Comparison of ENCODE assay signal across 8 cellular contexts in the genomic region with DNA sequence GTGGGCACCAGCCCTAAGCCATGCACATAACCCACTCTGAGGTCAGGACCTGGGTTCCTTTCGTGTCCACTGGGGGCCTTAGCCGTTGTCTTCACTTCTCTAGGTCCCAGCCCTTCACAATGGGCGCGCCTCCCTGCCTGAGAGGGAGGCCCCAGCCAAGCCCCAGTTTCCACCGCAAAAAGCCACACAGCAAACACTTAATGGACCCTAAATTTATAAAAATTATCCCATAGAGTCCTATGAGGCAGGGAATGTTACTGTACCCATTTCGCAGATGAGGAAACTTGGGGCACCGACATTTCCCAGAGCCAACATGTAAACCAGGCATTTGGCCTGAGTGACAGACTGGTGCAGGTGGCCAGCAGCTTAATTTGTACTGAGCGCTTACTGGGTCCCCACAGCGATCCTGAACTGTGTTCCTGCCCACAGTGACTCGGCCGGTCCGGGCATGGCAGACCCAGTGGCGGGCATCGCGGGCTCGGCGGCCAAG. TPM values are rescaled to one million over a fixed set of nuclear protein-coding genes. Genes with fewer than 3 reads are reported as not detected.
DNase-seq lines count a peak whose midpoint lies in the region; ATAC-seq and TF ChIP-seq lines count a peak whose summit lies in the region.

No MANE protein-coding gene starts in this region.

- peaks cover 11% of the 10 kb centered on the region for H3K27me3 ChIP-seq in DND-41 (ENCODE audit: insufficient read depth, low read length, poor library complexity)
- no peaks in the 10 kb centered on the region for H3K27me3 ChIP-seq in SJSA1 (replicated peaks)

- peak overlapping the region; percentile 81 for H3K4me3 Mint-ChIP-seq in progenitor cell of endocrine pancreas (ENCODE audit: low read depth)

- 0 out of 2 replicates have a peak, but pooled peaks cover 7% of the 10 kb centered on the region for H4K20me1 ChIP-seq in DND-41 (ENCODE audit: insufficient read depth, low read length)

- peak overlapping the region in 1 of 2 experiments; percentile 68; a peak in 2 of 4 replicates for H3K4me3 ChIP-seq in DND-41 (ENCODE audit: low read depth in 1 of 2, low read length in 2 of 2)
- peak overlapping the region; percentile 68 for H3K4me3 ChIP-seq in SJSA1
- H3K4me3 ChIP-seq in fibroblast of mammary gland (ENCODE audit: control insufficient read depth, low read depth, low read length) = peak overlapping the region; percentile 72

- H3K79me2 ChIP-seq in DND-41 (ENCODE audit: insufficient read depth, low read length) = no peaks in the 10 kb centered on the region

- peak overlapping the region; percentile 86 for H3K27ac Mint-ChIP-seq in progenitor cell of endocrine pancreas

- peak overlapping the region; percentile 43; the same call in 1 of the 2 replicates for H3K9ac ChIP-seq in DND-41 (ENCODE audit: low read depth, low read length)

- H2AFZ ChIP-seq in DND-41 (ENCODE audit: low read depth, low read length) = no peak overlapping the region

- DNase-seq in DND-41 (no peak), SJSA1 (ENCODE audit: low read depth in 1 of 2, low spot score in 2 of 2) (no peak), fibroblast of mammary gland (ENCODE audit: low read depth) (no peak), progenitor cell of endocrine pancreas (ENCODE audit: low spot score, unreplicated experiment) (no peak), NCI-H2196 (lab: John Stamatoyannopoulos, UW; ENCODE audit: unreplicated experiment) (no peak), amniotic stem cell (lab: John Stamatoyannopoulos, UW) (no peak), anterior cingulate cortex (lab: John Stamatoyannopoulos, UW) (no peak)

- H3K4me2 ChIP-seq in DND-41 (ENCODE audit: insufficient read depth, low read length) = peak overlapping the region; percentile 77

- TF ChIP-seq CTCF in DND-41 (IDR thresholded peaks at IDR 0.05; ENCODE audit: borderline replicate concordance, extremely low read depth, low read length, poor library complexity, severe bottlenecking) (no peak), fibroblast of mammary gland (conservative IDR thresholded peaks at IDR 0.05; ENCODE audit: control insufficient read depth, insufficient read depth, low read depth, low read length) (no peak), progenitor cell of endocrine pancreas (IDR thresholded peaks at IDR 0.05; ENCODE audit: unreplicated experiment) (no peak)

- H3K36me3 ChIP-seq in DND-41 (ENCODE audit: insufficient read depth, low read length) (no peaks in the 10 kb centered on the region), SJSA1 (peaks cover 21% of the 10 kb centered on the region)

- H3K36me3 Mint-ChIP-seq in progenitor cell of endocrine pancreas (ENCODE audit: insufficient read depth) = no peaks in the 10 kb centered on the region

- H3K9me3 Mint-ChIP-seq in progenitor cell of endocrine pancreas (ENCODE audit: low read depth) = no peaks in the 10 kb centered on the region

- H3K27me3 Mint-ChIP-seq in progenitor cell of endocrine pancreas = peaks cover 5% of the 10 kb centered on the region

- no peak overlapping the region for H3K27ac ChIP-seq in DND-41 (ENCODE audit: low read length)
- peak overlapping the region; percentile 67; the same call in 1 of the 2 replicates for H3K27ac ChIP-seq in SJSA1

- no peaks in the 10 kb centered on the region for H3K9me3 ChIP-seq in DND-41 (ENCODE audit: insufficient read depth, low read length, severe bottlenecking)
- H3K9me3 ChIP-seq in SJSA1 (replicated peaks) = no peaks in the 10 kb centered on the region

- ATAC-seq in DND-41 (ENCODE audit: insufficient read depth, low read depth) = no peak
- ATAC-seq in GM18873 (IDR thresholded peaks at IDR 0.05; ENCODE audit: low FRiP score, unreplicated experiment) = no peak

- H3K4me1 Mint-ChIP-seq in progenitor cell of endocrine pancreas (ENCODE audit: low read depth) = peaks cover 3% of the 10 kb centered on the region

- H3K4me1 ChIP-seq in DND-41 (ENCODE audit: insufficient read depth, low read length) (peaks cover 18% of the 10 kb centered on the region), SJSA1 (replicated peaks) (peaks cover 30% of the 10 kb centered on the region)

RNA-seq across cellular contexts. Expression of a gene that starts 1.3 kb away (rescaled TPM):
- total RNA-seq in SJSA1 (2014; rRNA removed; shearing (Covaris generic)) = 10.4 and 12.5 TPM in 2 replicates
- 10.6 and 11.5 TPM in 2 replicates for total RNA-seq in progenitor cell of endocrine pancreas

RNA-seq across cellular contexts. Expression of a gene that starts 7.8 kb away (rescaled TPM):
- total RNA-seq in SJSA1 (2014; rRNA removed; shearing (Covaris generic)) = not detected in 2 replicates
- 0.31 and 1.2 TPM in 2 replicates for total RNA-seq in progenitor cell of endocrine pancreas

RNA-seq across cellular contexts. Expression of a gene that starts 39.6 kb away (rescaled TPM):
- 200 and 297 TPM in 2 replicates for total RNA-seq in SJSA1 (2014; rRNA removed; shearing (Covaris generic))
- 442 and 443 TPM in 2 replicates for total RNA-seq in progenitor cell of endocrine pancreas

RNA-seq across cellular contexts. Expression of a gene that starts 39.9 kb away (rescaled TPM):
- total RNA-seq in SJSA1 (2014; rRNA removed; shearing (Covaris generic)) = 26.5 and 34.6 TPM in 2 replicates
- 65.1 and 66.4 TPM in 2 replicates for total RNA-seq in progenitor cell of endocrine pancreas
